Comparison of ENCODE assay signal across 9 cellular contexts in the genomic region with DNA sequence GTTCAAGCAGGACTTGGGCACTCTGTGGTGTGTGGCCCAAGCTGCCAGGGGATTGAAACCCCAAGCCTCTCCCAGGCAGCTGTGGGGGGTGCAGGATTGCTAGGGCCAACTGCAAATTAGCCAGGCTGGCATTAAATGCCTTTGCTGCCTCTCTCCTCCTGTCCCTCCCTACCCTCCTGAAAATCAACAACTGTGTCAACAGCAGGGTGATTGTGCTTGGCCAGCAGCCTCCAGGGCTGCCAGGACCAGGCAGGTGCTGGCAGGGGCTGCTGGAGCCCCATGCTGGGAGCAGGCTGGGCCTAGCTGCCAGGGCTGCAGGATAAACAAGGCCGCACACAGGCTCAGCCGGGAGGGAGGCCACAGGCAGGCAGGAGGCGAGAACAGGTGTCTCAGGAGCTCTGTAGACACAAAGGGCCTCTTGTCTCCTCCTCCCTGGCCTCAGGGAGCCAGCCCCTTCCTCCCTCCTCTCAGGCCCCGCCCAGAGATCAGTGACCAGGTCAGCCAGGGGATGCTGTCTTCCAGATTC. TPM values are rescaled to one million over a fixed set of nuclear protein-coding genes. Genes with fewer than 3 reads are reported as not detected.
A peak's percentile ranks its signal among the peaks of the same experiment; 100 is the strongest.
DNase-seq lines count a peak whose midpoint lies in the region; ATAC-seq and TF ChIP-seq lines count a peak whose summit lies in the region.
"Had no signal": no experiment of that assay in that cellular context is flagged by ENCODE, and none has a peak within 500 bp of the region (broad histone marks: within the 10 kb centered on the region; RNA-seq: fewer than 3 reads in every experiment).

No MANE protein-coding gene starts in this region.

- no peak for TF ChIP-seq CTCF in nephron (IDR thresholded peaks at IDR 0.05; ENCODE audit: unreplicated experiment in 3 of 3)

- no peaks in the 10 kb centered on the region for H3K36me3 Mint-ChIP-seq in nephron (ENCODE audit: low read depth)

- peak overlapping the region; percentile 81 for H3K27ac ChIP-seq in ectodermal cell (ENCODE audit: insufficient read depth, low read depth, low read length, poor library complexity, severe bottlenecking)

- peaks cover 78% of the 10 kb centered on the region for H3K4me1 Mint-ChIP-seq in nephron

- no peaks in the 10 kb centered on the region for H3K36me3 ChIP-seq in ectodermal cell (ENCODE audit: control insufficient read depth, insufficient read depth, low read length)

- H3K9me3 Mint-ChIP-seq in nephron: no peaks in the 10 kb centered on the region
- H3K9me3 Mint-ChIP-seq: activated T-helper 2 cell treated with anti-CD3 and anti-CD28 coated beads, Interferon-gamma antibody, Interleukin-2, Interleukin-4, amounts not matched to agents 10 μg/mL and 5 μg/mL and 100 μg/mL, durations not matched to agents 14 hours and 24 hours and 36 hours had no signal

- no peak overlapping the region for H3K4me3 Mint-ChIP-seq in nephron

- ATAC-seq in GM18502 (IDR thresholded peaks at IDR 0.05; ENCODE audit: poor library complexity, unreplicated experiment): no peak

- no peaks in the 10 kb centered on the region for H3K9me3 ChIP-seq in ectodermal cell (ENCODE audit: control insufficient read depth, low read length)

- no peaks in the 10 kb centered on the region for H3K27me3 ChIP-seq in ectodermal cell (ENCODE audit: control insufficient read depth, insufficient read depth, low read length, poor library complexity, severe bottlenecking)

- WGBS in ectodermal cell, 2 experiments: 7 to 11% methylated on average over 4 of the region's 4 CpGs

- DNase-seq in DMS 273 (lab: John Stamatoyannopoulos, UW; ENCODE audit: unreplicated experiment) (peak; percentile 95), NCI-H2196 (lab: John Stamatoyannopoulos, UW; ENCODE audit: unreplicated experiment) (peak; percentile 96), germinal center (ENCODE audit: low spot score) (no peak), SIG-M5 treated with dmso at 0.1 percent for 504 hours (lab: John Stamatoyannopoulos, UW; ENCODE audit: unreplicated experiment) (no peak)
- DNase-seq in activated T-cell treated with anti-CD3 and anti-CD28 coated beads, Interleukin-2, amount 50 U/mL, for 48 hours: no peak

- peaks cover 65% of the 10 kb centered on the region for H3K4me1 ChIP-seq in ectodermal cell (ENCODE audit: control insufficient read depth, insufficient read depth, low read length)

- no peaks in the 10 kb centered on the region for H3K27me3 Mint-ChIP-seq in nephron (ENCODE audit: low read depth)

- H3K4me3 ChIP-seq in ectodermal cell (ENCODE audit: insufficient read depth, low read depth, low read length): no peak overlapping the region

- peak overlapping the region; percentile 89 to 94 (median 90) for H3K27ac Mint-ChIP-seq in nephron
- H3K27ac Mint-ChIP-seq: activated T-helper 2 cell treated with anti-CD3 and anti-CD28 coated beads, Interferon-gamma antibody, Interleukin-2, Interleukin-4, amounts not matched to agents 10 μg/mL and 5 μg/mL and 100 μg/mL, durations not matched to agents 14 hours and 24 hours and 36 hours had no signal

RNA-seq across cellular contexts. Expression of a gene that starts 11.4 kb away (rescaled TPM):
- polyA plus RNA-seq in ectodermal cell (2013, experiment 1 of 4): 67.1 TPM
- 66.2 TPM for polyA plus RNA-seq in ectodermal cell (2013, experiment 2 of 4)
- 62.6 TPM for polyA plus RNA-seq in ectodermal cell (2013, experiment 3 of 4)
- 68.2 TPM for polyA plus RNA-seq in ectodermal cell (2013, experiment 4 of 4)

Comparison
In these comparisons a context has a peak if more than half of its experiments do, and no peak if none do; other contexts are left out.
1. DNase-seq: peak in DMS 273 (single experiment) and NCI-H2196 (single experiment); none in germinal center (single experiment), activated T-cell treated with anti-CD3 and anti-CD28 coated beads, Interleukin-2, amount 50 U/mL, for 48 hours (0 of 2) and SIG-M5 treated with dmso at 0.1 percent for 504 hours (single experiment).